In genomic region chr1:244163131-244163530, GRCh38 we compare ENCODE assay signal across 1 cellular context.
TF ChIP-seq lines count a peak whose summit lies in the region.

No MANE protein-coding gene starts in this region.

TF ChIP-seq in IMR-90, 13 proteins besides CTCF, POLR2A, EP300 and RAD21 (continued from another document):
- TF ChIP-seq, protein P1, sequence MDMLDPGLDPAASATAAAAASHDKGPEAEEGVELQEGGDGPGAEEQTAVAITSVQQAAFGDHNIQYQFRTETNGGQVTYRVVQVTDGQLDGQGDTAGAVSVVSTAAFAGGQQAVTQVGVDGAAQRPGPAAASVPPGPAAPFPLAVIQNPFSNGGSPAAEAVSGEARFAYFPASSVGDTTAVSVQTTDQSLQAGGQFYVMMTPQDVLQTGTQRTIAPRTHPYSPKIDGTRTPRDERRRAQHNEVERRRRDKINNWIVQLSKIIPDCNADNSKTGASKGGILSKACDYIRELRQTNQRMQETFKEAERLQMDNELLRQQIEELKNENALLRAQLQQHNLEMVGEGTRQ (IDR thresholded peaks at IDR 0.05; ENCODE audit: low read depth, low read length) = no peak; the same call in 1 of the 2 replicates
TF ChIP-seq in IMR-90: peak in this region for 0.
